In the genomic region with DNA sequence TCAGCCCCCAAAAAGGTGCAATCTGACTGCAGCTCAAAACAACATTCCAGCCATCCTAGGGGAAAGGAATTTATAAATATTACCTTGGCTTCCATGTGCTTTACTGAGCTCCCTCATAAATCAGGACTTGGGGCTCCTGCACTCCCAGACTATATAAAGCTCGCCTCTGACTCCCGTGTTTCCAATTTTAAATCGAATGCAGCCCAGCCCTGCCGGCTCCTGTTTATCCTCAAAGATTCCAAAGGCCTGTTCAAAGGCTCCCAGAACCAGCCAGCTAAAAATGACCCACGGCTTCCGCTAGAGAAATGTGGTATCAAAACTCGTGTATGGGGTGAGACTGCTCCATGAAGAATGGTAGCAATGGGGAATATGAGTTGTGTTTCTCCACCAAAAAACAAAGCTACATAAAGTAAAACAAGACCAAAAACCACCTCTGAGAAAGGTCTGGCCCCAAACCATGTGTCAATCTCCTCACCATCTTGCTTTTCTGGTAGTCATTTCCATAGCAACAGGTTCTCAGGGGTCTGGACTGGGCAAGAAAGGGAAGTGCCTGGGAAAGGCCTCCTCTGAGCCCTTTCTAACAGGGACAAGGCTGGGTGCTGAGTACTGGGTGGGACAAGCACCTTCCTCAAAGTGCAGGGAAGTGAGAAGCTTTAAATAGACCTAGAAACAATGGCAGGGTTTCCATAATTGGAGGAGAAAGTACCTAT, we compare ENCODE assay signal across 30 cellular contexts. TPM values are rescaled to one million over a fixed set of nuclear protein-coding genes. Genes with fewer than 3 reads are reported as not detected.
DNase-seq lines count a peak whose midpoint lies in the region; ATAC-seq and TF ChIP-seq lines count a peak whose summit lies in the region.
"Had no signal": no experiment of that assay in that cellular context is flagged by ENCODE, and none has a peak within 500 bp of the region (broad histone marks: within the 10 kb centered on the region; RNA-seq: fewer than 3 reads in every experiment).

No MANE protein-coding gene starts in this region.

- intact Hi-C loops in left ventricle myocardium superior (cut with micrococcal nuclease): no loop called here
- intact Hi-C loops in left ventricle myocardium inferior (cut with micrococcal nuclease): no loop called here
- intact Hi-C loops in esophagus squamous epithelium (cut with DNase I): no loop called here
- intact Hi-C loops in aorta (cut with DNase I): loop anchor here (5.0 kb wide), 2 partner anchors 63 to 68 kb away; no protein-coding TSS in a partner anchor

- ATAC-seq in left ventricle myocardium superior (peak; percentile 23), aorta (ENCODE audit: low FRiP score) (peak; percentile 32)
- ATAC-seq: left lung had no signal

- no peak overlapping the region for H3K4ac ChIP-seq in trophoblast cell (ENCODE audit: low read depth, low read length)

- H3K4me3 ChIP-seq in left ventricle myocardium inferior: no peak overlapping the region
- H3K4me3 ChIP-seq in esophagus squamous epithelium: no peak overlapping the region
- no peak overlapping the region for H3K4me3 ChIP-seq in trophoblast cell (ENCODE audit: low read depth, low read length)
- no peak overlapping the region for H3K4me3 ChIP-seq in aorta (ENCODE audit: low read length in 2 of 2)
- H3K4me3 ChIP-seq: BLaER1 treated with 17β-estradiol and CSF1 and Interleukin-3, amounts not matched to agents 10 nM and 100 nM; left lung; neural progenitor cell; skin epidermis; suprapubic skin had no signal

- peak overlapping the region; percentile 14 for H2BK120ac ChIP-seq in trophoblast cell (ENCODE audit: insufficient read depth, low read length, poor library complexity)

- H3K18ac ChIP-seq in trophoblast cell (ENCODE audit: low read length): no peak overlapping the region

- TF ChIP-seq POLR2A in esophagus squamous epithelium (IDR thresholded peaks at IDR 0.05): no peak

- H3K23ac ChIP-seq in trophoblast cell (ENCODE audit: low read length): no peak overlapping the region

- TF ChIP-seq CTCF in left ventricle myocardium inferior (IDR thresholded peaks at IDR 0.05; ENCODE audit: borderline replicate concordance) (no peak), esophagus squamous epithelium (IDR thresholded peaks at IDR 0.05) (no peak), GM13976 (IDR thresholded peaks at IDR 0.05; ENCODE audit: borderline replicate concordance, control extremely low read depth, extremely low read depth, insufficient read depth, missing control alignments) (no peak)

- H3K27me3 ChIP-seq in left ventricle myocardium inferior (ENCODE audit: low read depth): no peaks in the 10 kb centered on the region
- no peaks in the 10 kb centered on the region for H3K27me3 ChIP-seq in esophagus squamous epithelium
- no peaks in the 10 kb centered on the region for H3K27me3 ChIP-seq in trophoblast cell (ENCODE audit: insufficient read depth, low read length)
- H3K27me3 ChIP-seq in aorta (ENCODE audit: control insufficient read depth in 1 of 2, insufficient read depth in 2 of 2, low read length in 1 of 2): no peaks in the 10 kb centered on the region
- H3K27me3 ChIP-seq: BLaER1 treated with 17β-estradiol and CSF1 and Interleukin-3, amounts not matched to agents 10 nM and 100 nM; left lung; neural progenitor cell; suprapubic skin had no signal

- no peak overlapping the region for H3K9ac ChIP-seq in trophoblast cell (ENCODE audit: low read length)
- H3K9ac ChIP-seq: BLaER1 treated with 17β-estradiol and CSF1 and Interleukin-3, amounts not matched to agents 10 nM and 100 nM; neural progenitor cell; SK-N-SH had no signal

- H3K27ac ChIP-seq in left ventricle myocardium inferior (replicated peaks) (no peak overlapping the region), esophagus squamous epithelium (peak overlapping the region; percentile 25 to 93 (median 80)), trophoblast cell (ENCODE audit: low read depth, low read length) (no peak overlapping the region), aorta (ENCODE audit: low read depth in 1 of 2, low read length in 2 of 2) (peak overlapping the region; percentile 71)
- H3K27ac ChIP-seq: BLaER1 treated with 17β-estradiol and CSF1 and Interleukin-3, amounts not matched to agents 10 nM and 100 nM; epithelial cell of prostate; left lung; neural progenitor cell; suprapubic skin had no signal

- in situ Hi-C loops in GM13976 (cut with MboI; ENCODE audit: low sequenced_read_pairs, unreplicated experiment): no loop called here

- H4K12ac ChIP-seq in trophoblast cell (ENCODE audit: low read depth, low read length): no peak overlapping the region

- H3K4me1 ChIP-seq in left ventricle myocardium inferior (peaks cover 9% of the 10 kb centered on the region), esophagus squamous epithelium (peaks cover 28 to 88% (median 48%) of the 10 kb centered on the region in 3 donors), trophoblast cell (ENCODE audit: control insufficient read depth in 1 of 2, insufficient read depth in 2 of 2, low read length in 2 of 2) (peaks cover 25 to 30% of the 10 kb centered on the region in 2 experiments), aorta (ENCODE audit: control insufficient read depth in 1 of 2, insufficient read depth in 2 of 2, low read length in 2 of 2) (no peaks in the 10 kb centered on the region)
- H3K4me1 ChIP-seq: neural progenitor cell had no signal

- H3K9me3 ChIP-seq in left ventricle myocardium inferior (replicated peaks) (no peaks in the 10 kb centered on the region), esophagus squamous epithelium (no peaks in the 10 kb centered on the region), trophoblast cell (ENCODE audit: insufficient read depth, low read depth, low read length) (peaks cover 8% of the 10 kb centered on the region), aorta (ENCODE audit: control insufficient read depth, low read length) (no peaks in the 10 kb centered on the region)
- H3K9me3 ChIP-seq: BLaER1 treated with 17β-estradiol and CSF1 and Interleukin-3, amounts not matched to agents 10 nM and 100 nM; left lung; SK-N-SH; suprapubic skin had no signal

- DNase-seq in left ventricle myocardium superior (no peak), left ventricle myocardium inferior (no peak), esophagus squamous epithelium (lab: John Stamatoyannopoulos, UW) (no peak), trophoblast cell (no peak), aorta (peak in 1 of 2 donors; percentile 63), GM13976 (ENCODE audit: low spot score) (no peak), NCI-H146 (lab: John Stamatoyannopoulos, UW) (no peak), DMS53 treated with DMSO at 0.1 percent for 48 hours (lab: John Stamatoyannopoulos, UW; ENCODE audit: unreplicated experiment) (no peak)
- DNase-seq: activated CD4-positive, alpha-beta T cell treated with anti-CD3 and anti-CD28 coated beads, Interleukin-2, amount 10 ng/mL, durations not matched to agents 7 days and 5 days; activated naive CD8-positive, alpha-beta T cell treated with anti-CD3 and anti-CD28 coated beads, Interleukin-2, amount 10 ng/mL, durations not matched to agents 7 days and 5 days; foreskin fibroblast; NCI-H1092; NCI-H2029; NCI-H226; NCI-H774; SK-N-SH; stimulated activated CD4-positive, alpha-beta T cell treated with anti-CD3 and anti-CD28 coated beads, Interleukin-1b, Interleukin-23, amount 100 ng/mL, for 48 hours had no signal

- WGBS in esophagus squamous epithelium, 2 donors: 63 to 86% methylated on average over 6 to 7 of the region's 7 CpGs
- no CpG with 5 or more reads among the region's 7 CpGs for WGBS in trophoblast cell (ENCODE audit: extremely low coverage, insufficient coverage, insufficient read length)
- WGBS in aorta, 2 donors: 13 to 25% methylated on average over 7 of the region's 7 CpGs

- H3K36me3 ChIP-seq in left ventricle myocardium inferior (no peaks in the 10 kb centered on the region), esophagus squamous epithelium (no peaks in the 10 kb centered on the region), trophoblast cell (ENCODE audit: control insufficient read depth in 1 of 2, insufficient read depth in 2 of 2, low read length in 2 of 2) (peaks cover 0 to 6% of the 10 kb centered on the region in 2 experiments), aorta (ENCODE audit: control insufficient read depth in 1 of 2, insufficient read depth in 2 of 2, low read length in 1 of 2) (no peaks in the 10 kb centered on the region)
- H3K36me3 ChIP-seq: BLaER1 treated with 17β-estradiol and CSF1 and Interleukin-3, amounts not matched to agents 10 nM and 100 nM; left lung; neural progenitor cell; suprapubic skin had no signal

- peaks cover 8% of the 10 kb centered on the region for H3K79me2 ChIP-seq in trophoblast cell (ENCODE audit: control insufficient read depth, insufficient read depth, low read length, poor library complexity)

- H4K8ac ChIP-seq in trophoblast cell (ENCODE audit: low read depth, low read length): no peak overlapping the region

- H3K4me2 ChIP-seq in trophoblast cell (ENCODE audit: low read length): no peak overlapping the region
- H3K4me2 ChIP-seq: BLaER1 treated with 17β-estradiol and CSF1 and Interleukin-3, amounts not matched to agents 10 nM and 100 nM; neural progenitor cell; SK-N-SH had no signal

- no peak overlapping the region for H3K14ac ChIP-seq in trophoblast cell (ENCODE audit: low read length)

- peak overlapping the region; percentile 50 for H4K91ac ChIP-seq in trophoblast cell (ENCODE audit: low read depth, low read length)

- H2BK12ac ChIP-seq in trophoblast cell (ENCODE audit: low read length): peak overlapping the region; percentile 29

- H2AK5ac ChIP-seq in trophoblast cell (ENCODE audit: low read length): no peak overlapping the region

- no peak overlapping the region for H2AFZ ChIP-seq in trophoblast cell (ENCODE audit: insufficient read depth, low read length, poor library complexity)
- H2AFZ ChIP-seq: neural progenitor cell had no signal

- peaks cover 32% of the 10 kb centered on the region for H3K79me1 ChIP-seq in trophoblast cell (ENCODE audit: low read length)

- H2BK5ac ChIP-seq in trophoblast cell (ENCODE audit: low read depth, low read length, poor library complexity): no peak overlapping the region

RNA-seq across cellular contexts. Expression of gene CALML3, which starts 5.1 kb away (rescaled TPM):
- total RNA-seq in left ventricle myocardium superior (not detected), left ventricle myocardium inferior (not detected), esophagus squamous epithelium (100 to 1,000 TPM; 196 to 799 (median 315) TPM), aorta (not detected)
- polyA plus RNA-seq in trophoblast cell (2013): not detected in 2 replicates
- under 1 TPM; 0.10 to 0.13 TPM for polyA plus RNA-seq in aorta
- total RNA-seq: activated CD4-positive, alpha-beta T cell treated with anti-CD3 and anti-CD28 coated beads, Interleukin-2, amount 10 ng/mL, durations not matched to agents 7 days and 5 days; activated naive CD8-positive, alpha-beta T cell treated with anti-CD3 and anti-CD28 coated beads, Interleukin-2, amount 10 ng/mL, durations not matched to agents 7 days and 5 days; chondrocyte; Daoy; left lung; LHCN-M2; mononuclear cell; progenitor cell of endocrine pancreas; T-helper 2 cell treated with Interferon-gamma antibody and Interleukin-4, amounts not matched to agents 100 ng/mL and 5 ng/mL, for 36 hours had no signal
- polyA plus RNA-seq: AG04450, SK-N-SH had no signal

RNA-seq across cellular contexts. Expression of gene CALML5, which starts 30.5 kb away (rescaled TPM):
- not detected for total RNA-seq in left ventricle myocardium superior
- total RNA-seq in left ventricle myocardium inferior: not detected
- 100 to 1,000 TPM in 1 of 4 donors, 10 to 100 TPM in 3; 14.5 to 148 (median 22.6) TPM for total RNA-seq in esophagus squamous epithelium
- 0.07 and 0.14 TPM in 2 replicates for polyA plus RNA-seq in trophoblast cell (2013)
- total RNA-seq in aorta: not detected
- not detected for polyA plus RNA-seq in aorta
- total RNA-seq: activated CD4-positive, alpha-beta T cell treated with anti-CD3 and anti-CD28 coated beads, Interleukin-2, amount 10 ng/mL, durations not matched to agents 7 days and 5 days; activated naive CD8-positive, alpha-beta T cell treated with anti-CD3 and anti-CD28 coated beads, Interleukin-2, amount 10 ng/mL, durations not matched to agents 7 days and 5 days; chondrocyte; Daoy; left lung; LHCN-M2; mononuclear cell; progenitor cell of endocrine pancreas; T-helper 2 cell treated with Interferon-gamma antibody and Interleukin-4, amounts not matched to agents 100 ng/mL and 5 ng/mL, for 36 hours had no signal
- polyA plus RNA-seq: AG04450, SK-N-SH had no signal

Comparison
In these comparisons a context has a peak if more than half of its experiments do, and no peak if none do; other contexts are left out.
1. H3K27ac ChIP-seq: peak in esophagus squamous epithelium (4 of 4) and aorta (2 of 2); none in left ventricle myocardium inferior (single experiment) and trophoblast cell (single experiment).
2. RNA of gene CALML3, which starts 5.1 kb away (total RNA-seq): 196 to 799 TPM in esophagus squamous epithelium; not detected in left ventricle myocardium superior (single experiment), not detected in left ventricle myocardium inferior (single experiment) and not detected in aorta; every median in the first group is over 100 times any median in the second.
3. RNA of gene CALML5, which starts 30.5 kb away (total RNA-seq): 14.5 to 148 TPM in esophagus squamous epithelium; not detected in aorta, not detected in left ventricle myocardium superior (single experiment) and not detected in left ventricle myocardium inferior (single experiment); every median in the first group is over 10 times any median in the second.
4. intact Hi-C loops: an anchor here in aorta (5.0 kb wide); none called in left ventricle myocardium superior, left ventricle myocardium inferior and esophagus squamous epithelium.